In the genomic region with DNA sequence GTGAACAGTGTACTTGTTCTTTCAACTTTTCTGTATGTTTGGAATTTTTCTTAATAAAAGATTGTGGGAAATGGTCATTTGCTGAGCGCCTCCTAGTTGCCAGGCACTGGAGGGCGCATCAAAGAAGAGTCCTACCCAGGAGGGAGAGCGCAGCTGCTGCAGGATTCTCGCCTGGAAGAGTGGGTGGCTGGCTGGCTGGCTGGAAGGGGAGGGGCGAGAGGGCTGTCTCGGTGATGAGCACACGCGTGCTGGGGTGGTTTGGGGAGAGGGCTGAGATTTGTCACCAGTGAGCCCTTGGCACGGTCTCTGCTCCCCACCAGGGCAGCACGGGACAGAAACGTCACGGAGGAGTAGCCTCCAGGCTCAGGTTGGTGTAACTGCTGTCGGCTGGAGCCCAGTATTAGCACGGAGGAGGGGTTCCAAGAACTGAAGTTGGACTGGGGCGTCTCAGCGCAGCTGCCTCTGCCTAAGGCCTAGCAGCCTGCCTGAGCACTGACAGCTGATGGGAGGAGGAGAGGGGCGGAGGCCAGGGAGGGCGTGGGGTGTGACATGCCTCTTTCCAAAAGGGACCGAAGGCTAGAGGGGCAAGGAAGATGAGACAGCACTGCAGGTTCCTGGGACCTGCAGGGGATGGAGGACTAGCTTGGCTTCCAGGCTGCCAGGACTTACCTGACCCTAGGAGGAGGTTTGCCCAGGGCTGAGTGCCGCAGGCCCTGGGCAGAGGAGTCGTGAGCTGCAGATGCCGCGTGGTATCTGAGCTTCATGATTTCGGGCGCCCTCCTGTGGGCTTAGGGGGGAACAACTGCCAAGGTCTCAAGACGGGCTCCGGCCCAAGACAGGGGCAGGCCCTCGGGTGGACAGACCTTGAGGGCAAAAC, we compare ENCODE assay signal across 1 cellular context.
TF ChIP-seq lines count a peak whose summit lies in the region.

No MANE protein-coding gene starts in this region.

TF ChIP-seq in HepG2, 621 proteins besides CTCF, POLR2A, EP300 and RAD21 (continued from another document and continues in another):
- TF ChIP-seq ZFP41 (CRISPR knock-in tag; IDR thresholded peaks at IDR 0.05; ENCODE audit: borderline replicate concordance) (no peak), ZNF589 (CRISPR knock-in tag; conservative IDR thresholded peaks at IDR 0.05) (no peak), HOXA3 (CRISPR knock-in tag; IDR thresholded peaks at IDR 0.05) (peak; percentile 74), PHF8 (CRISPR knock-in tag; IDR thresholded peaks at IDR 0.05) (0 out of 2 replicates have a peak, but pooled peaks have one; percentile 6), SRF (IDR thresholded peaks at IDR 0.05; ENCODE audit: low read depth, low read length) (no peak), NCOA1 (CRISPR knock-in tag; IDR thresholded peaks at IDR 0.05) (peak; percentile 45; the same call in 1 of the 2 replicates), HDAC2 (CRISPR knock-in tag; IDR thresholded peaks at IDR 0.05) (peak; percentile 77), NFYC (CRISPR knock-in tag; IDR thresholded peaks at IDR 0.05) (0 out of 2 replicates have a peak, but pooled peaks have one; percentile 35), ZMYM3 (CRISPR knock-in tag; IDR thresholded peaks at IDR 0.05) (peak; percentile 76; the same call in 1 of the 2 replicates), FOXA3 (CRISPR knock-in tag; IDR thresholded peaks at IDR 0.05) (peak; percentile 41), ZBTB21 (CRISPR knock-in tag; IDR thresholded peaks at IDR 0.05) (no peak), ZNF775 (CRISPR knock-in tag; IDR thresholded peaks at IDR 0.05; ENCODE audit: borderline replicate concordance) (0 out of 2 replicates have a peak, but pooled peaks have one; percentile 1), ZNF780A (CRISPR knock-in tag; IDR thresholded peaks at IDR 0.05) (no peak), ZNF432 (CRISPR knock-in tag; IDR thresholded peaks at IDR 0.05; ENCODE audit: borderline replicate concordance) (no peak), DNMT3B (CRISPR knock-in tag; conservative IDR thresholded peaks at IDR 0.05) (no peak; the same call in 1 of the 2 replicates), ARNT2 (CRISPR knock-in tag; IDR thresholded peaks at IDR 0.05; ENCODE audit: low read depth) (peak; percentile 53; the same call in 1 of the 2 replicates), RAD51 (IDR thresholded peaks at IDR 0.05; ENCODE audit: borderline replicate concordance) (no peak), ATF7-NPFF (CRISPR knock-in tag; IDR thresholded peaks at IDR 0.05; ENCODE audit: low read depth) (peak; percentile 85)
- TF ChIP-seq, protein P1, sequence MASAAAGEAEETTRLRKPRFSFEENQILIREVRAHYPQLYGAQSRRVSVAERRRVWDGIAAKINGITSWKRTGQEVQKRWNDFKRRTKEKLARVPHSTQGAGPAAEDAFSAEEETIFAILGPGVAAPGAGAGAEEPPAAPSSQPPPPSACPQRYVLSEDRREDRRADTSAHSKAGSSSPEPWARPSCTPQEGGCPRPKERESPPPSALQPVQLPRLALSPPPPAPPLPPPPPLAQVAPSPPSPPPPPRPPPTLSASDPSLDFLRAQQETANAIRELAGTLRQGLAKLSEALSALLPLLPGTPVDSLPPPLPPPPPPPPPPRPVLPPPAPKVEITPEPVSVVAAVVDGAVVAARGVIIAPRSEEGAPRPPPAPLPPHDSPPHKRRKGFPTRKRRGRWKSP (CRISPR knock-in tag; IDR thresholded peaks at IDR 0.05) = no peak
- TF ChIP-seq, protein P2, sequence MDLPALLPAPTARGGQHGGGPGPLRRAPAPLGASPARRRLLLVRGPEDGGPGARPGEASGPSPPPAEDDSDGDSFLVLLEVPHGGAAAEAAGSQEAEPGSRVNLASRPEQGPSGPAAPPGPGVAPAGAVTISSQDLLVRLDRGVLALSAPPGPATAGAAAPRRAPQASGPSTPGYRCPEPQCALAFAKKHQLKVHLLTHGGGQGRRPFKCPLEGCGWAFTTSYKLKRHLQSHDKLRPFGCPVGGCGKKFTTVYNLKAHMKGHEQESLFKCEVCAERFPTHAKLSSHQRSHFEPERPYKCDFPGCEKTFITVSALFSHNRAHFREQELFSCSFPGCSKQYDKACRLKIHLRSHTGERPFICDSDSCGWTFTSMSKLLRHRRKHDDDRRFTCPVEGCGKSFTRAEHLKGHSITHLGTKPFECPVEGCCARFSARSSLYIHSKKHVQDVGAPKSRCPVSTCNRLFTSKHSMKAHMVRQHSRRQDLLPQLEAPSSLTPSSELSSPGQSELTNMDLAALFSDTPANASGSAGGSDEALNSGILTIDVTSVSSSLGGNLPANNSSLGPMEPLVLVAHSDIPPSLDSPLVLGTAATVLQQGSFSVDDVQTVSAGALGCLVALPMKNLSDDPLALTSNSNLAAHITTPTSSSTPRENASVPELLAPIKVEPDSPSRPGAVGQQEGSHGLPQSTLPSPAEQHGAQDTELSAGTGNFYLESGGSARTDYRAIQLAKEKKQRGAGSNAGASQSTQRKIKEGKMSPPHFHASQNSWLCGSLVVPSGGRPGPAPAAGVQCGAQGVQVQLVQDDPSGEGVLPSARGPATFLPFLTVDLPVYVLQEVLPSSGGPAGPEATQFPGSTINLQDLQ (CRISPR knock-in tag; IDR thresholded peaks at IDR 0.05) = no peak
- TF ChIP-seq, protein P3, sequence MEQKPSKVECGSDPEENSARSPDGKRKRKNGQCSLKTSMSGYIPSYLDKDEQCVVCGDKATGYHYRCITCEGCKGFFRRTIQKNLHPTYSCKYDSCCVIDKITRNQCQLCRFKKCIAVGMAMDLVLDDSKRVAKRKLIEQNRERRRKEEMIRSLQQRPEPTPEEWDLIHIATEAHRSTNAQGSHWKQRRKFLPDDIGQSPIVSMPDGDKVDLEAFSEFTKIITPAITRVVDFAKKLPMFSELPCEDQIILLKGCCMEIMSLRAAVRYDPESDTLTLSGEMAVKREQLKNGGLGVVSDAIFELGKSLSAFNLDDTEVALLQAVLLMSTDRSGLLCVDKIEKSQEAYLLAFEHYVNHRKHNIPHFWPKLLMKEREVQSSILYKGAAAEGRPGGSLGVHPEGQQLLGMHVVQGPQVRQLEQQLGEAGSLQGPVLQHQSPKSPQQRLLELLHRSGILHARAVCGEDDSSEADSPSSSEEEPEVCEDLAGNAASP (CRISPR knock-in tag; IDR thresholded peaks at IDR 0.05; ENCODE audit: borderline replicate concordance) = peak; percentile 70; the same call in 1 of the 2 replicates
- TF ChIP-seq, protein P4, sequence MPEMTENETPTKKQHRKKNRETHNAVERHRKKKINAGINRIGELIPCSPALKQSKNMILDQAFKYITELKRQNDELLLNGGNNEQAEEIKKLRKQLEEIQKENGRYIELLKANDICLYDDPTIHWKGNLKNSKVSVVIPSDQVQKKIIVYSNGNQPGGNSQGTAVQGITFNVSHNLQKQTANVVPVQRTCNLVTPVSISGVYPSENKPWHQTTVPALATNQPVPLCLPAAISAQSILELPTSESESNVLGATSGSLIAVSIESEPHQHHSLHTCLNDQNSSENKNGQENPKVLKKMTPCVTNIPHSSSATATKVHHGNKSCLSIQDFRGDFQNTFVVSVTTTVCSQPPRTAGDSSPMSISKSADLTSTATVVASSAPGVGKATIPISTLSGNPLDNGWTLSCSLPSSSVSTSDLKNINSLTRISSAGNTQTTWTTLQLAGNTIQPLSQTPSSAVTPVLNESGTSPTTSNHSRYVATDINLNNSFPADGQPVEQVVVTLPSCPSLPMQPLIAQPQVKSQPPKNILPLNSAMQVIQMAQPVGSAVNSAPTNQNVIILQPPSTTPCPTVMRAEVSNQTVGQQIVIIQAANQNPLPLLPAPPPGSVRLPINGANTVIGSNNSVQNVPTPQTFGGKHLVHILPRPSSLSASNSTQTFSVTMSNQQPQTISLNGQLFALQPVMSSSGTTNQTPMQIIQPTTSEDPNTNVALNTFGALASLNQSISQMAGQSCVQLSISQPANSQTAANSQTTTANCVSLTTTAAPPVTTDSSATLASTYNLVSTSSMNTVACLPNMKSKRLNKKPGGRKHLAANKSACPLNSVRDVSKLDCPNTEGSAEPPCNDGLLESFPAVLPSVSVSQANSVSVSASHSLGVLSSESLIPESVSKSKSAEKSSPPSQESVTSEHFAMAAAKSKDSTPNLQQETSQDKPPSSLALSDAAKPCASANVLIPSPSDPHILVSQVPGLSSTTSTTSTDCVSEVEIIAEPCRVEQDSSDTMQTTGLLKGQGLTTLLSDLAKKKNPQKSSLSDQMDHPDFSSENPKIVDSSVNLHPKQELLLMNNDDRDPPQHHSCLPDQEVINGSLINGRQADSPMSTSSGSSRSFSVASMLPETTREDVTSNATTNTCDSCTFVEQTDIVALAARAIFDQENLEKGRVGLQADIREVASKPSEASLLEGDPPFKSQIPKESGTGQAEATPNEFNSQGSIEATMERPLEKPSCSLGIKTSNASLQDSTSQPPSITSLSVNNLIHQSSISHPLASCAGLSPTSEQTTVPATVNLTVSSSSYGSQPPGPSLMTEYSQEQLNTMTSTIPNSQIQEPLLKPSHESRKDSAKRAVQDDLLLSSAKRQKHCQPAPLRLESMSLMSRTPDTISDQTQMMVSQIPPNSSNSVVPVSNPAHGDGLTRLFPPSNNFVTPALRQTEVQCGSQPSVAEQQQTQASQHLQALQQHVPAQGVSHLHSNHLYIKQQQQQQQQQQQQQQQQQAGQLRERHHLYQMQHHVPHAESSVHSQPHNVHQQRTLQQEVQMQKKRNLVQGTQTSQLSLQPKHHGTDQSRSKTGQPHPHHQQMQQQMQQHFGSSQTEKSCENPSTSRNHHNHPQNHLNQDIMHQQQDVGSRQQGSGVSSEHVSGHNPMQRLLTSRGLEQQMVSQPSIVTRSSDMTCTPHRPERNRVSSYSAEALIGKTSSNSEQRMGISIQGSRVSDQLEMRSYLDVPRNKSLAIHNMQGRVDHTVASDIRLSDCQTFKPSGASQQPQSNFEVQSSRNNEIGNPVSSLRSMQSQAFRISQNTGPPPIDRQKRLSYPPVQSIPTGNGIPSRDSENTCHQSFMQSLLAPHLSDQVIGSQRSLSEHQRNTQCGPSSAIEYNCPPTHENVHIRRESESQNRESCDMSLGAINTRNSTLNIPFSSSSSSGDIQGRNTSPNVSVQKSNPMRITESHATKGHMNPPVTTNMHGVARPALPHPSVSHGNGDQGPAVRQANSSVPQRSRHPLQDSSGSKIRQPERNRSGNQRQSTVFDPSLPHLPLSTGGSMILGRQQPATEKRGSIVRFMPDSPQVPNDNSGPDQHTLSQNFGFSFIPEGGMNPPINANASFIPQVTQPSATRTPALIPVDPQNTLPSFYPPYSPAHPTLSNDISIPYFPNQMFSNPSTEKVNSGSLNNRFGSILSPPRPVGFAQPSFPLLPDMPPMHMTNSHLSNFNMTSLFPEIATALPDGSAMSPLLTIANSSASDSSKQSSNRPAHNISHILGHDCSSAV (CRISPR knock-in tag; IDR thresholded peaks at IDR 0.05; ENCODE audit: borderline replicate concordance) = no peak
- TF ChIP-seq, protein P5, sequence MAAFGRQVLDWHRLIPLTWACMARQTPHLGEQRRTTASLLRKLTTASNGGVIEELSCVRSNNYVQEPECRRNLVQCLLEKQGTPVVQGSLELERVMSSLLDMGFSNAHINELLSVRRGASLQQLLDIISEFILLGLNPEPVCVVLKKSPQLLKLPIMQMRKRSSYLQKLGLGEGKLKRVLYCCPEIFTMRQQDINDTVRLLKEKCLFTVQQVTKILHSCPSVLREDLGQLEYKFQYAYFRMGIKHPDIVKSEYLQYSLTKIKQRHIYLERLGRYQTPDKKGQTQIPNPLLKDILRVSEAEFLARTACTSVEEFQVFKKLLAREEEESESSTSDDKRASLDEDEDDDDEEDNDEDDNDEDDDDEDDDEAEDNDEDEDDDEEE (CRISPR knock-in tag; IDR thresholded peaks at IDR 0.05) = peak; percentile 16; the same call in 1 of the 2 replicates
- TF ChIP-seq, protein P6, sequence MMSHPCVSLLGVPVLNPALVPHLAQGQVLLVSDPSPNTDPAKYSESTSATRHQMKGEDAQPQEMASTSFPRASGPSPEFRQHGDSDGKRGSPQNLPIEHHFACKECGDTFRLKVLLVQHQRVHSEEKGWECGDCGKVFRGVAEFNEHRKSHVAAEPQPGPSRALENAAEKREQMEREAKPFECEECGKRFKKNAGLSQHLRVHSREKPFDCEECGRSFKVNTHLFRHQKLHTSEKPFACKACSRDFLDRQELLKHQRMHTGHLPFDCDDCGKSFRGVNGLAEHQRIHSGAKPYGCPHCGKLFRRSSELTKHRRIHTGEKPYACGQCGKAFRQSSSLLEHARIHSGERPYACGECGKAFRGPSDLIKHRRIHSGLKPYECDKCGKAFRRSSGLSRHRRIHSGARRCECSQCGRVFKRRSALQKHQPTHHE (CRISPR knock-in tag; IDR thresholded peaks at IDR 0.05; ENCODE audit: borderline replicate concordance) = peak; percentile 87; the same call in 1 of the 2 replicates
- TF ChIP-seq, protein P7, sequence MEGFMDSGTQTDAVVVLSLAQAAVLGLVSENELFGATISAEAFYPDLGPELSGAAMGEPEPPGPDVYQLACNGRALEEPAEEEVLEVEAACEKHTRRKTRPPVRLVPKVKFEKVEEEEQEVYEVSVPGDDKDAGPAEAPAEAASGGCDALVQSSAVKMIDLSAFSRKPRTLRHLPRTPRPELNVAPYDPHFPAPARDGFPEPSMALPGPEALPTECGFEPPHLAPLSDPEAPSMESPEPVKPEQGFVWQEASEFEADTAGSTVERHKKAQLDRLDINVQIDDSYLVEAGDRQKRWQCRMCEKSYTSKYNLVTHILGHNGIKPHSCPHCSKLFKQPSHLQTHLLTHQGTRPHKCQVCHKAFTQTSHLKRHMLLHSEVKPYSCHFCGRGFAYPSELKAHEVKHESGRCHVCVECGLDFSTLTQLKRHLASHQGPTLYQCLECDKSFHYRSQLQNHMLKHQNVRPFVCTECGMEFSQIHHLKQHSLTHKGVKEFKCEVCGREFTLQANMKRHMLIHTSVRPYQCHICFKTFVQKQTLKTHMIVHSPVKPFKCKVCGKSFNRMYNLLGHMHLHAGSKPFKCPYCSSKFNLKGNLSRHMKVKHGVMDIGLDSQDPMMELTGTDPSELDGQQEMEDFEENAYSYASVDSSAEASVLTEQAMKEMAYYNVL (CRISPR knock-in tag; IDR thresholded peaks at IDR 0.05; ENCODE audit: borderline replicate concordance) = no peak; the same call in 1 of the 2 replicates
- TF ChIP-seq, protein P8, sequence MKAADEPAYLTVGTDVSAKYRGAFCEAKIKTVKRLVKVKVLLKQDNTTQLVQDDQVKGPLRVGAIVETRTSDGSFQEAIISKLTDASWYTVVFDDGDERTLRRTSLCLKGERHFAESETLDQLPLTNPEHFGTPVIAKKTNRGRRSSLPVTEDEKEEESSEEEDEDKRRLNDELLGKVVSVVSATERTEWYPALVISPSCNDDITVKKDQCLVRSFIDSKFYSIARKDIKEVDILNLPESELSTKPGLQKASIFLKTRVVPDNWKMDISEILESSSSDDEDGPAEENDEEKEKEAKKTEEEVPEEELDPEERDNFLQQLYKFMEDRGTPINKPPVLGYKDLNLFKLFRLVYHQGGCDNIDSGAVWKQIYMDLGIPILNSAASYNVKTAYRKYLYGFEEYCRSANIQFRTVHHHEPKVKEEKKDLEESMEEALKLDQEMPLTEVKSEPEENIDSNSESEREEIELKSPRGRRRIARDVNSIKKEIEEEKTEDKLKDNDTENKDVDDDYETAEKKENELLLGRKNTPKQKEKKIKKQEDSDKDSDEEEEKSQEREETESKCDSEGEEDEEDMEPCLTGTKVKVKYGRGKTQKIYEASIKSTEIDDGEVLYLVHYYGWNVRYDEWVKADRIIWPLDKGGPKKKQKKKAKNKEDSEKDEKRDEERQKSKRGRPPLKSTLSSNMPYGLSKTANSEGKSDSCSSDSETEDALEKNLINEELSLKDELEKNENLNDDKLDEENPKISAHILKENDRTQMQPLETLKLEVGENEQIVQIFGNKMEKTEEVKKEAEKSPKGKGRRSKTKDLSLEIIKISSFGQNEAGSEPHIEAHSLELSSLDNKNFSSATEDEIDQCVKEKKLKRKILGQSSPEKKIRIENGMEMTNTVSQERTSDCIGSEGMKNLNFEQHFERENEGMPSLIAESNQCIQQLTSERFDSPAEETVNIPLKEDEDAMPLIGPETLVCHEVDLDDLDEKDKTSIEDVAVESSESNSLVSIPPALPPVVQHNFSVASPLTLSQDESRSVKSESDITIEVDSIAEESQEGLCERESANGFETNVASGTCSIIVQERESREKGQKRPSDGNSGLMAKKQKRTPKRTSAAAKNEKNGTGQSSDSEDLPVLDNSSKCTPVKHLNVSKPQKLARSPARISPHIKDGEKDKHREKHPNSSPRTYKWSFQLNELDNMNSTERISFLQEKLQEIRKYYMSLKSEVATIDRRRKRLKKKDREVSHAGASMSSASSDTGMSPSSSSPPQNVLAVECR (CRISPR knock-in tag; IDR thresholded peaks at IDR 0.05; ENCODE audit: borderline replicate concordance) = peak; percentile 76
